In genomic region chr10:50554995-50555568, GRCh38 we compare ENCODE assay signal across 10 cellular contexts.
DNase-seq lines count a peak whose midpoint lies in the region; ATAC-seq and TF ChIP-seq lines count a peak whose summit lies in the region.
"Had no signal": no experiment of that assay in that cellular context is flagged by ENCODE, and none has a peak within 500 bp of the region (broad histone marks: within the 10 kb centered on the region; RNA-seq: fewer than 3 reads in every experiment).

No MANE protein-coding gene starts in this region.

- WGBS in right cardiac atrium = 33% methylated on average over 3 of the region's 3 CpGs
- 14 to 19% methylated on average over 3 of the region's 3 CpGs for WGBS in aorta, 2 donors

- H3K36me3 Mint-ChIP-seq in activated naive CD4-positive, alpha-beta T cell treated with anti-CD3 and anti-CD28 coated beads, Interleukin-2, amount 10 ng/mL, durations not matched to agents 7 days and 5 days = no peaks in the 10 kb centered on the region
- no peaks in the 10 kb centered on the region for H3K36me3 Mint-ChIP-seq in WTC11

- DNase-seq in activated naive CD4-positive, alpha-beta T cell treated with anti-CD3 and anti-CD28 coated beads, Interleukin-2, amount 10 ng/mL, durations not matched to agents 7 days and 5 days = peak; percentile 27
- no peak for DNase-seq in activated naive CD4-positive, alpha-beta T cell treated with anti-CD3 and anti-CD28 coated beads, Interleukin-2, amount 50 U/mL, for 16 hours
- DNase-seq in WTC11 (ENCODE audit: low spot score) (peak; percentile 39), right cardiac atrium (peak in 1 of 3 donors; percentile 47), aorta (no peak), amniotic stem cell (lab: John Stamatoyannopoulos, UW) (no peak)
- DNase-seq: activated T-cell treated with anti-CD3 and anti-CD28 coated beads, Interleukin-2, amount 50 U/mL, for 4 hours; stimulated activated CD4-positive, alpha-beta T cell treated with anti-CD3 and anti-CD28 coated beads, Interleukin-1b, Interleukin-23, amount 100 ng/mL, for 48 hours had no signal

- CTCF ChIA-PET in activated naive CD4-positive, alpha-beta T cell treated with anti-CD3 and anti-CD28 coated beads, Interleukin-2, amount 10 ng/mL, durations not matched to agents 7 days and 5 days (lab: Charles Lee) = interaction anchor here (1.1 kb wide), 1 partner anchor 280 kb away, joined by 3 read pairs; no protein-coding TSS in a partner anchor
- CTCF ChIA-PET in WTC11 (lab: Charles Lee) = interaction anchor here (0.5 to 2.1 kb wide), 8 partner anchors 12 to 223 kb away, joined by 3 to 9 read pairs (median 4); no protein-coding TSS in a partner anchor

- H3K4me1 ChIP-seq in right cardiac atrium (ENCODE audit: control insufficient read depth, insufficient read depth, low read length) (peaks cover 17% of the 10 kb centered on the region), aorta (ENCODE audit: control insufficient read depth in 1 of 2, insufficient read depth in 2 of 2, low read length in 2 of 2) (peaks cover 8 to 10% of the 10 kb centered on the region in 2 donors)

- ATAC-seq in WTC11 (peak; percentile 69), right cardiac atrium (peak; percentile 73 to 79), aorta (ENCODE audit: low FRiP score) (peak; percentile 61), HG03460 (IDR thresholded peaks at IDR 0.05; ENCODE audit: unreplicated experiment) (no peak), HG02642 (IDR thresholded peaks at IDR 0.05; ENCODE audit: poor library complexity, unreplicated experiment) (no peak)
- ATAC-seq: activated T-cell treated with anti-CD3 and anti-CD28 coated beads, Interleukin-2, amount 50 U/mL, for 4 hours had no signal

- H3K4me3 Mint-ChIP-seq in activated naive CD4-positive, alpha-beta T cell treated with anti-CD3 and anti-CD28 coated beads, Interleukin-2, amount 10 ng/mL, durations not matched to agents 7 days and 5 days = no peak overlapping the region
- no peak overlapping the region for H3K4me3 Mint-ChIP-seq in WTC11
- H3K4me3 Mint-ChIP-seq: activated T-cell treated with anti-CD3 and anti-CD28 coated beads, Interleukin-2, amount 50 U/mL, for 4 hours had no signal

- peaks cover 2% of the 10 kb centered on the region for H3K4me1 Mint-ChIP-seq in activated naive CD4-positive, alpha-beta T cell treated with anti-CD3 and anti-CD28 coated beads, Interleukin-2, amount 10 ng/mL, durations not matched to agents 7 days and 5 days
- peaks cover 61% of the 10 kb centered on the region for H3K4me1 Mint-ChIP-seq in WTC11

- H3K9me3 ChIP-seq in right cardiac atrium (ENCODE audit: control insufficient read depth, low read length) = no peaks in the 10 kb centered on the region
- H3K9me3 ChIP-seq in aorta (ENCODE audit: control insufficient read depth, low read length) = no peaks in the 10 kb centered on the region

- TF ChIP-seq CTCF in WTC11 (IDR thresholded peaks at IDR 0.05) = no peak

- intact Hi-C loops in right cardiac atrium (cut with DNase I) = loop anchor here in 3 of 4 donors (5.0 to 10.0 kb wide), 2 partner anchors 60 to 67 kb away; partner anchors contain the start of gene SGMS1 (in 2 of the 3)
- intact Hi-C loops in aorta (cut with DNase I) = loop anchor here (5.0 to 10.0 kb wide), 6 partner anchors 57 to 228 kb away; partner anchors contain the start of gene SGMS1 (in 1 of the 2)

- H3K9me3 Mint-ChIP-seq in activated naive CD4-positive, alpha-beta T cell treated with anti-CD3 and anti-CD28 coated beads, Interleukin-2, amount 10 ng/mL, durations not matched to agents 7 days and 5 days = no peaks in the 10 kb centered on the region
- no peaks in the 10 kb centered on the region for H3K9me3 Mint-ChIP-seq in WTC11
- H3K9me3 Mint-ChIP-seq: activated T-cell treated with anti-CD3 and anti-CD28 coated beads, Interleukin-2, amount 50 U/mL, for 4 hours had no signal

- no peaks in the 10 kb centered on the region for H3K27me3 Mint-ChIP-seq in activated naive CD4-positive, alpha-beta T cell treated with anti-CD3 and anti-CD28 coated beads, Interleukin-2, amount 10 ng/mL, durations not matched to agents 7 days and 5 days
- H3K27me3 Mint-ChIP-seq in WTC11 (ENCODE audit: low read depth) = no peaks in the 10 kb centered on the region

- H3K27me3 ChIP-seq in right cardiac atrium (ENCODE audit: control insufficient read depth, insufficient read depth) (no peaks in the 10 kb centered on the region), aorta (ENCODE audit: control insufficient read depth in 1 of 2, insufficient read depth in 2 of 2, low read length in 1 of 2) (no peaks in the 10 kb centered on the region)

- no peaks in the 10 kb centered on the region for H3K36me3 ChIP-seq in aorta (ENCODE audit: control insufficient read depth in 1 of 2, insufficient read depth in 2 of 2, low read length in 1 of 2)

- POLR2A ChIA-PET in WTC11 (lab: Charles Lee) = no interaction called here

- H3K4me3 ChIP-seq in right cardiac atrium (ENCODE audit: low read length) (no peak overlapping the region), aorta (ENCODE audit: low read length in 2 of 2) (no peak overlapping the region)

- peak overlapping the region; percentile 11 for H3K27ac ChIP-seq in right cardiac atrium (ENCODE audit: low read length)
- peak overlapping the region; percentile 22 to 76 for H3K27ac ChIP-seq in aorta (ENCODE audit: low read depth in 1 of 2, low read length in 2 of 2)

- H3K27ac Mint-ChIP-seq in activated naive CD4-positive, alpha-beta T cell treated with anti-CD3 and anti-CD28 coated beads, Interleukin-2, amount 10 ng/mL, durations not matched to agents 7 days and 5 days = no peak overlapping the region
- H3K27ac Mint-ChIP-seq in WTC11 = no peak overlapping the region

TF ChIP-seq in WTC11, 78 proteins besides CTCF, POLR2A, EP300 and RAD21 (continues in another document):
- TF ChIP-seq SMAD3 (CRISPR knock-in tag; IDR thresholded peaks at IDR 0.05; ENCODE audit: borderline replicate concordance) (no peak), AFF4 (CRISPR knock-in tag; IDR thresholded peaks at IDR 0.05; ENCODE audit: borderline replicate concordance) (no peak), ZNF281 (CRISPR knock-in tag; IDR thresholded peaks at IDR 0.05) (no peak)

Comparison
In these comparisons a context has a peak if more than half of its experiments do, and no peak if none do; other contexts are left out.
1. DNase-seq: peak in activated naive CD4-positive, alpha-beta T cell treated with anti-CD3 and anti-CD28 coated beads, Interleukin-2, amount 10 ng/mL, durations not matched to agents 7 days and 5 days (single experiment) and WTC11 (single experiment); none in activated naive CD4-positive, alpha-beta T cell treated with anti-CD3 and anti-CD28 coated beads, Interleukin-2, amount 50 U/mL, for 16 hours (single experiment), aorta (0 of 2) and amniotic stem cell (single experiment).
2. ATAC-seq: peak in WTC11 (single experiment), right cardiac atrium (2 of 2) and aorta (single experiment); none in HG03460 (single experiment) and HG02642 (single experiment).